Comparison of ENCODE assay signal across 8 cellular contexts in the genomic region with DNA sequence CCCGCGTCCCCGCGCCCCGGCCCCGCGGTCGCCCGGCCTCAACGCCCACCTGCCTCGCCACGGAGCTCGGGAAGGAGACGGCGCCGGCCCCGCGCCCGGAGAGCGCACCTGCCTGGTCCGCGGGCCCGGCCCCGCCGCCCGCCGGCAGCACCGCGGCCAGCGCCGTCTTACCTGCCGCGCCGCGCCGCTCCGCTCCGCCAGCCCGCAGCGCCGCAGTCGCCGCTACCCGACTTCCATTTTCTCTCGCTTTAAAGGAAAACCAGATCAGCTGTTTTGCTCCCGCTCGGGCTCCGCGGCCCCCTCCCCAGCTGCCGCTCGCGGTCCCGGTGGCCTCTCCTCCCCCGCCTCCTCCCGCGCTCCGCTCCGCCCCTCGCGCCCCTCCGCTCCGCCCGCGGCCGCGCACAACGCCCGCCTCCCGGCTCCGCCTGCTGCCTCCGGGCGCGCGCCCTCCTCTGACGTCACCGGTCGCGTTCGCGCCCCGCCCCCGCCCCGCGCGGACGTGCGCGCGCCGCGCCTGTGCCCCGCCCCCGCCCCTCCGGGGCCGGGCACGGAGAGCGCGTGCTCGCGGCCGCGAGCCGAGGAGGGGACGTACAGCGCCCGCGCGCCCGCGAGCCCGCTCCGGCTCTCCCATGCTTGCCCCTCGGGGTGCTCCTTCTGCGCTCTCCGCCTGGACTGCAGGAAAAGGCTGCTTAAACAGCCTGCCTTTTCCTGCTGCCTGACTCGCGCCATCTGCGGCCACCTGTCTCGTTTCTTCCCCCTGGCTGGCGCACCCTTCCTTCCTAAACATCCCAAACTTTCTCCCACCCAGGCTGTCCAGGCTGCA. TPM values are rescaled to one million over a fixed set of nuclear protein-coding genes. Genes with fewer than 3 reads are reported as not detected.
DNase-seq lines count a peak whose midpoint lies in the region; ATAC-seq and TF ChIP-seq lines count a peak whose summit lies in the region.

Gene OTUD7A, minus strand, starts transcription at position 338 of the 823 bp plus-strand sequence.

- H3K4me3 ChIP-seq in AG09309 (ENCODE audit: control insufficient read depth, low read depth, low read length) (peak within 1 kb of the TSS; percentile 54), coronary artery (peak within 1 kb of the TSS; percentile 73)

- H3K27ac ChIP-seq in coronary artery, result peak within 1 kb of the TSS; percentile 70 to 81

- ATAC-seq in GM19035 (IDR thresholded peaks at IDR 0.05; ENCODE audit: unreplicated experiment) (peak; percentile 92), HG03342 (IDR thresholded peaks at IDR 0.05; ENCODE audit: unreplicated experiment) (peak; percentile 83), left lobe of liver (peak; percentile 94)

- peak; percentile 7 for DNase-seq in AG09309 (ENCODE audit: low read depth)
- peak; percentile 71 for DNase-seq in NCI-H460 (ENCODE audit: extremely low read depth, low read depth)
- DNase-seq in activated CD4-positive, alpha-beta T cell treated with anti-CD3 and anti-CD28 coated beads for 48 hours, result peak; percentile 84
- peak; percentile 82 for DNase-seq in coronary artery (ENCODE audit: low spot score)
- DNase-seq in left lobe of liver (ENCODE audit: low spot score), result peak; percentile 91
- peak; percentile 82 to 85 for DNase-seq in stimulated activated CD4-positive, alpha-beta T cell treated with anti-CD3 and anti-CD28 coated beads, Interleukin-1b, Interleukin-23, amount 100 ng/mL, for 4 hours (ENCODE audit: low read depth in 2 of 2)

- no peak for TF ChIP-seq CTCF in AG09309 (IDR thresholded peaks at IDR 0.05; ENCODE audit: control insufficient read depth, insufficient read depth, low read depth, low read length, missing control alignments)
- no peak for TF ChIP-seq CTCF in coronary artery (IDR thresholded peaks at IDR 0.05)

RNA-seq across cellular contexts. Expression of gene OTUD7A, which starts in this region (rescaled TPM):
- total RNA-seq in NCI-H460 (2014; rRNA removed; shearing (Covaris generic)), result 0.03 and 0.05 TPM in 2 replicates
- 0.01 TPM in 1 of 2 replicates, not detected in the other for polyA plus RNA-seq in NCI-H460 (2014; cell fraction: nucleus; rRNA removed)
- 1.5 TPM for total RNA-seq in left lobe of liver

Comparison
In these comparisons a context has a peak if more than half of its experiments do, and no peak if none do; other contexts are left out.
1. Peak in every context shown above with its lines: DNase-seq, ATAC-seq, H3K4me3 ChIP-seq and H3K27ac ChIP-seq.
2. Peak in DNase-seq in NCI-H460; RNA of the gene not detected or under 1 TPM.
3. DNase-seq: peak in every context shown above with its lines; median percentile 91 in left lobe of liver; 84 in activated CD4-positive, alpha-beta T cell treated with anti-CD3 and anti-CD28 coated beads for 48 hours; 84 in stimulated activated CD4-positive, alpha-beta T cell treated with anti-CD3 and anti-CD28 coated beads, Interleukin-1b, Interleukin-23, amount 100 ng/mL, for 4 hours; 82 in coronary artery; 71 in NCI-H460; 7 in AG09309.